Comparison of ENCODE assay signal across 1 cellular context in genomic region chr6:164167873-164168405, GRCh38.
TF ChIP-seq lines count a peak whose summit lies in the region.

No MANE protein-coding gene starts in this region.

TF ChIP-seq in HepG2, 621 proteins besides CTCF, POLR2A, EP300 and RAD21 (continued from another document):
- TF ChIP-seq ZUFSP (CRISPR knock-in tag; IDR thresholded peaks at IDR 0.05; ENCODE audit: borderline replicate concordance) (no peak), THYN1 (CRISPR knock-in tag; IDR thresholded peaks at IDR 0.05; ENCODE audit: borderline replicate concordance, low read depth) (no peak), MIXL1 (CRISPR knock-in tag; IDR thresholded peaks at IDR 0.05) (no peak), HNRNPH1 (optimal IDR thresholded peaks at IDR 0.05; ENCODE audit: low read depth, low read length) (no peak), ZNF432 (CRISPR knock-in tag; IDR thresholded peaks at IDR 0.05; ENCODE audit: borderline replicate concordance) (no peak), TFDP1 (CRISPR knock-in tag; IDR thresholded peaks at IDR 0.05; ENCODE audit: borderline replicate concordance) (no peak), PRMT3 (CRISPR knock-in tag; IDR thresholded peaks at IDR 0.05; ENCODE audit: borderline replicate concordance, low read depth) (no peak), ZNF17 (CRISPR knock-in tag; IDR thresholded peaks at IDR 0.05) (no peak), TERF1 (CRISPR knock-in tag; IDR thresholded peaks at IDR 0.05) (no peak)
